In the genomic region with DNA sequence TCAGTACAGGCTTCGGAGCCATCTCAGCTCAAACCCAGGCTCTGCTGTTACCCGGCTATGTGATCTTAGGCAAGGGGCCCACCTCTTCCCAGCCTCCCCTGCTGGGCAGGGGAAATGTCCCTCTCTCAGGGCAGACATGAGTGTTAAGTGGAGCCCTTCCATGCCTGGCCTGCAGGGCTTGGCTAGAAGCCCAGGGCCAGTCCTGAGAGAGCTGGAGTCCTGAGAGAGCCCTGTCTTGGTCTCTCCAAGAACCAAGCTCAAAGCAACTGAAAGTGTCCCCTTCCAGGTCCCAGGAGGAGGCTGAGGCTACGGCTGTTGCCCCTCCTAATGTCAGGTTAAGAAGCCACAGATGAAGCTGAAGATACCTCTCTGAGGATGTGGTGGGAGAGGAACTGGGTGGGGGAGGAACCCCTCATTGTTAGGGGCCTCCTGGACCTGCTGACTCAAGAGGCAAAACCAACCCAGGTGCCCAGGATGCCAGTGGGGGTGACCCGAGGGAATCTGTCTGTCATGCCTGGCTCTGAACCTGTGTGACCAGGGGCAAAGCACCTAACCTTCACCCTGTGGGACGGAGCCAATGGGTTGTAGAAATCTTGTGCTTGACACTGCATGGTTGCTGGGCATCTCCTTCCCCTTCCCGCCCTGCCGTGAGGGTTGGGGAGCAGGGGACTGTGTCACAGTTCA, we compare ENCODE assay signal across 11 cellular contexts. TPM values are rescaled to one million over a fixed set of nuclear protein-coding genes. Genes with fewer than 3 reads are reported as not detected.
A peak's percentile ranks its signal among the peaks of the same experiment; 100 is the strongest.
DNase-seq lines count a peak whose midpoint lies in the region; ATAC-seq and TF ChIP-seq lines count a peak whose summit lies in the region.
"Had no signal": no experiment of that assay in that cellular context is flagged by ENCODE, and none has a peak within 500 bp of the region (broad histone marks: within the 10 kb centered on the region; RNA-seq: fewer than 3 reads in every experiment).

No MANE protein-coding gene starts in this region.

- H3K4me3 ChIP-seq in fibroblast of the aortic adventitia (ENCODE audit: low read depth, low read length): no peak overlapping the region
- H3K4me3 ChIP-seq in skeletal muscle cell (ENCODE audit: low read depth, low read length): no peak overlapping the region

- DNase-seq in ELR (ENCODE audit: low read depth) (peak; percentile 34), RPMI8226 (peak; percentile 82), fibroblast of the aortic adventitia (ENCODE audit: low read depth) (peak; percentile 53), skeletal muscle cell (ENCODE audit: low read depth) (peak; percentile 13), left colon (no peak)
- no peak for DNase-seq in stimulated activated naive CD4-positive, alpha-beta T cell treated with Interleukin-2 at 50 U/mL for 16 hours (lab: John Stamatoyannopoulos, UW)
- DNase-seq: activated naive CD4-positive, alpha-beta T cell; H9; stimulated activated CD4-positive, alpha-beta T cell treated with anti-CD3 and anti-CD28 coated beads, Interleukin-4, amount 100 ng/mL, for 4 hours had no signal

- intact Hi-C loops in left colon (cut with DNase I, micrococcal nuclease): no loop called here

- ATAC-seq in left colon (no peak), HG02870 (IDR thresholded peaks at IDR 0.05; ENCODE audit: unreplicated experiment) (no peak)

- peak; percentile 49 for TF ChIP-seq CTCF in fibroblast of the aortic adventitia (IDR thresholded peaks at IDR 0.05; ENCODE audit: insufficient read depth, low read length)

RNA-seq across cellular contexts. Expression of a gene that starts 4.2 kb away (rescaled TPM):
- total RNA-seq in fibroblast of the aortic adventitia (ENCODE audit: low replicate concordance) (not detected in 2 replicates), left colon (under 1 TPM in 1 of 2 donors, not detected in 1; 0.17 TPM)
- total RNA-seq: frontal cortex, H9 had no signal

RNA-seq across cellular contexts. Expression of a gene that starts 15.8 kb away (rescaled TPM):
- not detected in 2 replicates for total RNA-seq in fibroblast of the aortic adventitia (ENCODE audit: low replicate concordance)
- 1 to 10 TPM; 4.6 to 6.4 TPM for total RNA-seq in left colon
- total RNA-seq: H9 had no signal

RNA-seq across cellular contexts. Expression of a gene that starts 29.6 kb away (rescaled TPM):
- total RNA-seq in fibroblast of the aortic adventitia (ENCODE audit: low replicate concordance) (3.6 and 12.0 TPM in 2 replicates), left colon (10 to 100 TPM in 1 of 2 donors, 1 to 10 TPM in 1; 7.3 to 14.4 TPM)

RNA-seq across cellular contexts. Expression of a gene that starts 34.9 kb away (rescaled TPM):
- total RNA-seq in fibroblast of the aortic adventitia (ENCODE audit: low replicate concordance) (19.5 and 53.1 TPM in 2 replicates), left colon (10 to 100 TPM; 55.8 to 58.8 TPM)

RNA-seq across cellular contexts. Expression of a gene that starts 42.4 kb away (rescaled TPM):
- total RNA-seq in fibroblast of the aortic adventitia (ENCODE audit: low replicate concordance) (29.3 and 44.1 TPM in 2 replicates), left colon (10 to 100 TPM; 32.0 to 39.7 TPM)

Comparison
In these comparisons a context has a peak if more than half of its experiments do, and no peak if none do; other contexts are left out.
1. DNase-seq: peak in ELR (single experiment), RPMI8226 (single experiment), fibroblast of the aortic adventitia (single experiment) and skeletal muscle cell (single experiment); none in left colon (0 of 2) and stimulated activated naive CD4-positive, alpha-beta T cell treated with Interleukin-2 at 50 U/mL for 16 hours (single experiment).